8 cellular contexts compared by ENCODE assay signal in genomic region chr2:170524828-170525565, GRCh38.
DNase-seq lines count a peak whose midpoint lies in the region; ATAC-seq and TF ChIP-seq lines count a peak whose summit lies in the region.

No MANE protein-coding gene starts in this region.

- peak overlapping the region; percentile 72 for H3K27ac ChIP-seq in rectal smooth muscle tissue (ENCODE audit: low read depth, low read length)

- H3K9ac ChIP-seq in rectal smooth muscle tissue (ENCODE audit: low read length), result no peak overlapping the region

- peaks cover 24% of the 10 kb centered on the region for H3K4me1 ChIP-seq in rectal smooth muscle tissue (ENCODE audit: control insufficient read depth, insufficient read depth, low read length)

- H3K36me3 ChIP-seq in rectal smooth muscle tissue (ENCODE audit: control insufficient read depth, insufficient read depth, low read length), result no peaks in the 10 kb centered on the region

- H3K27me3 ChIP-seq in rectal smooth muscle tissue (ENCODE audit: control insufficient read depth, insufficient read depth, low read length), result no peaks in the 10 kb centered on the region

- ATAC-seq in GM18870 (IDR thresholded peaks at IDR 0.05; ENCODE audit: unreplicated experiment), result peak; percentile 76
- peak; percentile 77 for ATAC-seq in HG02678 (IDR thresholded peaks at IDR 0.05; ENCODE audit: unreplicated experiment)
- peak; percentile 52 for ATAC-seq in SK-N-SH treated with all-trans-retinoic acid at 6 μM for 48 hours
- no peak for ATAC-seq in HG03469 (IDR thresholded peaks at IDR 0.05; ENCODE audit: unreplicated experiment)

- no peak overlapping the region for H3K4me3 ChIP-seq in rectal smooth muscle tissue (ENCODE audit: low read length)

- DNase-seq in NOMO-1 treated with dmso at 0.1 percent for 144 hours (lab: John Stamatoyannopoulos, UW; ENCODE audit: unreplicated experiment), result no peak
- DNase-seq in iPS-NIHi11 (ENCODE audit: low spot score), result no peak
- DNase-seq in foreskin melanocyte, result no peak

TF ChIP-seq in SK-N-SH treated with all-trans-retinoic acid at 6 μM for 48 hours, 23 proteins besides CTCF, POLR2A, EP300 and RAD21:
- TF ChIP-seq SNAI2 (CRISPR knock-in tag; IDR thresholded peaks at IDR 0.05), result no peak
- TF ChIP-seq ISL1 (CRISPR knock-in tag; IDR thresholded peaks at IDR 0.05), result peak; percentile 39; the same call in 1 of the 2 replicates
